8 cellular contexts compared by ENCODE assay signal in the genomic region with DNA sequence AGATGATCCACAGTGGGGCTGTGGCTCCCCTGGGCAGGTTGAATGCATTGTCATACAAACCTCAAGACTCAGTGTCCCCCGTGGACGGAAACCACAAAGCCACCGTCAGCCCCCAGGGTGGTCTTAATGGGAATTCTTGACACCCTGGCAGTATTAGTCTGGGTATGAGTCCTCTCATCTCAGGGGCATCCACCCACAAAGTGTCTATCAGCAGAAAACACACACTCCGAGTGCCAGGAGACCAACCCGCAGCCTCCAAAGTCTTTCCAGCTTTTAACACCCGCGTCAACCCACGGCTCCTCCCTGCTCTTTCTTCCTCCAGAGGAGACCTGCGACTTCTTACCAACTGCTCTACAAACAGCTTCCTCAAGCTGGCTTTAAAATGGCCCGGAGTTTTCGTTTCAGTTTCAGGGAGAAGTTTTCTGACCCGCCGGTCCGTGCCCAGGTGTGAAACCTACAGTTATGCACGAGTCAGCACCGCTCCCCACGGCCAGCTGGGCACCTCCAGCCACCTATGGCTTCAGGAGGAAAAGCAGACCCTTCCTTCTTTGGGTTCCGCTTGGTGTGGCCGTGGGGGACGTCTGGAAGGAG. TPM values are rescaled to one million over a fixed set of nuclear protein-coding genes. Genes with fewer than 3 reads are reported as not detected.
DNase-seq lines count a peak whose midpoint lies in the region; ATAC-seq and TF ChIP-seq lines count a peak whose summit lies in the region.

No MANE protein-coding gene starts in this region.

- H3K4me3 Mint-ChIP-seq in activated naive CD4-positive, alpha-beta T cell treated with anti-CD3 and anti-CD28 coated beads for 36 hours: peak overlapping the region; percentile 65
- peak overlapping the region; percentile 70 for H3K4me3 Mint-ChIP-seq in activated CD8-positive, alpha-beta T cell treated with anti-CD3 and anti-CD28 coated beads, Interleukin-2, amount 10 ng/mL, durations not matched to agents 7 days and 5 days
- no peak overlapping the region for H3K4me3 Mint-ChIP-seq in nephron progenitor cell

- peaks cover 85% of the 10 kb centered on the region for H3K4me1 Mint-ChIP-seq in activated naive CD4-positive, alpha-beta T cell treated with anti-CD3 and anti-CD28 coated beads for 36 hours (ENCODE audit: low read depth)
- H3K4me1 Mint-ChIP-seq in activated CD8-positive, alpha-beta T cell treated with anti-CD3 and anti-CD28 coated beads, Interleukin-2, amount 10 ng/mL, durations not matched to agents 7 days and 5 days (ENCODE audit: low read depth): peaks cover 92% of the 10 kb centered on the region
- peaks cover 13% of the 10 kb centered on the region for H3K4me1 Mint-ChIP-seq in nephron progenitor cell

- peaks cover 14% of the 10 kb centered on the region for H3K36me3 Mint-ChIP-seq in activated naive CD4-positive, alpha-beta T cell treated with anti-CD3 and anti-CD28 coated beads for 36 hours (ENCODE audit: low read depth)
- H3K36me3 Mint-ChIP-seq in activated CD8-positive, alpha-beta T cell treated with anti-CD3 and anti-CD28 coated beads, Interleukin-2, amount 10 ng/mL, durations not matched to agents 7 days and 5 days (ENCODE audit: low read depth): peaks cover 62% of the 10 kb centered on the region
- no peaks in the 10 kb centered on the region for H3K36me3 Mint-ChIP-seq in nephron progenitor cell (ENCODE audit: low read depth)

- no peaks in the 10 kb centered on the region for H3K27me3 Mint-ChIP-seq in activated naive CD4-positive, alpha-beta T cell treated with anti-CD3 and anti-CD28 coated beads for 36 hours (ENCODE audit: low read depth)
- no peaks in the 10 kb centered on the region for H3K27me3 Mint-ChIP-seq in activated CD8-positive, alpha-beta T cell treated with anti-CD3 and anti-CD28 coated beads, Interleukin-2, amount 10 ng/mL, durations not matched to agents 7 days and 5 days (ENCODE audit: low read depth)
- H3K27me3 Mint-ChIP-seq in nephron progenitor cell (ENCODE audit: low read depth, poor library complexity): peaks cover 8% of the 10 kb centered on the region

- DNase-seq in activated naive CD4-positive, alpha-beta T cell treated with anti-CD3 and anti-CD28 coated beads for 36 hours: peak; percentile 56
- no peak for DNase-seq in activated naive CD4-positive, alpha-beta T cell (lab: John Stamatoyannopoulos, UW)
- DNase-seq in activated CD8-positive, alpha-beta T cell treated with anti-CD3 and anti-CD28 coated beads, Interleukin-2, amount 10 ng/mL, durations not matched to agents 7 days and 5 days: peak; percentile 72
- DNase-seq in nephron progenitor cell: no peak
- DNase-seq in NCI-H1105 (lab: John Stamatoyannopoulos, UW): no peak
- no peak for DNase-seq in NCI-H524 (lab: John Stamatoyannopoulos, UW)
- no peak for DNase-seq in HCEC 1CT

- no peak for TF ChIP-seq CTCF in nephron progenitor cell (IDR thresholded peaks at IDR 0.05)

- POLR2A ChIA-PET in activated CD8-positive, alpha-beta T cell treated with anti-CD3 and anti-CD28 coated beads, Interleukin-2, amount 10 ng/mL, durations not matched to agents 7 days and 5 days (lab: Charles Lee): no interaction called here

- peaks cover under 1% of the 10 kb centered on the region for H3K9me3 Mint-ChIP-seq in activated naive CD4-positive, alpha-beta T cell treated with anti-CD3 and anti-CD28 coated beads for 36 hours
- no peaks in the 10 kb centered on the region for H3K9me3 Mint-ChIP-seq in activated CD8-positive, alpha-beta T cell treated with anti-CD3 and anti-CD28 coated beads, Interleukin-2, amount 10 ng/mL, durations not matched to agents 7 days and 5 days (ENCODE audit: insufficient read depth)
- peaks cover 2% of the 10 kb centered on the region for H3K9me3 Mint-ChIP-seq in nephron progenitor cell

- H3K27ac Mint-ChIP-seq in activated naive CD4-positive, alpha-beta T cell treated with anti-CD3 and anti-CD28 coated beads for 36 hours: peak overlapping the region; percentile 47
- peak overlapping the region; percentile 87 for H3K27ac Mint-ChIP-seq in activated CD8-positive, alpha-beta T cell treated with anti-CD3 and anti-CD28 coated beads, Interleukin-2, amount 10 ng/mL, durations not matched to agents 7 days and 5 days
- H3K27ac Mint-ChIP-seq in nephron progenitor cell: peak overlapping the region; percentile 39

- intact Hi-C loops in activated naive CD4-positive, alpha-beta T cell treated with anti-CD3 and anti-CD28 coated beads for 36 hours (cut with micrococcal nuclease): loop anchor here (5.0 kb wide), 1 partner anchor 1225 kb away; a partner anchor contains a TSS

- CTCF ChIA-PET in activated naive CD4-positive, alpha-beta T cell treated with anti-CD3 and anti-CD28 coated beads for 36 hours (lab: Charles Lee): no interaction called here
- CTCF ChIA-PET in activated CD8-positive, alpha-beta T cell treated with anti-CD3 and anti-CD28 coated beads, Interleukin-2, amount 10 ng/mL, durations not matched to agents 7 days and 5 days (lab: Charles Lee): no interaction called here

- peak; percentile 42 for ATAC-seq in HG03342 (IDR thresholded peaks at IDR 0.05; ENCODE audit: unreplicated experiment)
- peak; percentile 18 for ATAC-seq in activated CD8-positive, alpha-beta T cell treated with anti-CD3 and anti-CD28 coated beads, Interleukin-2, amount 10 ng/mL, durations not matched to agents 7 days and 5 days

RNA-seq across cellular contexts. Expression of a gene that starts 14.4 kb away (rescaled TPM):
- total RNA-seq in activated naive CD4-positive, alpha-beta T cell treated with anti-CD3 and anti-CD28 coated beads for 36 hours: 10 to 100 TPM; 45.1 to 47.2 TPM
- total RNA-seq in activated CD8-positive, alpha-beta T cell treated with anti-CD3 and anti-CD28 coated beads, Interleukin-2, amount 10 ng/mL, durations not matched to agents 7 days and 5 days: 10 to 100 TPM; 45.3 to 45.9 TPM

Comparison
In these comparisons a context has a peak if more than half of its experiments do, and no peak if none do; other contexts are left out.
1. DNase-seq: peak in activated naive CD4-positive, alpha-beta T cell treated with anti-CD3 and anti-CD28 coated beads for 36 hours (single experiment) and activated CD8-positive, alpha-beta T cell treated with anti-CD3 and anti-CD28 coated beads, Interleukin-2, amount 10 ng/mL, durations not matched to agents 7 days and 5 days (single experiment); none in activated naive CD4-positive, alpha-beta T cell (0 of 4), nephron progenitor cell (single experiment), NCI-H1105 (single experiment), NCI-H524 (0 of 2) and HCEC 1CT (single experiment).
2. Peak in every context shown above with its lines, with median percentiles within 50 percentile points of each other: H3K27ac Mint-ChIP-seq.